ENCODE assay signal across 1 cellular context in the genomic region with DNA sequence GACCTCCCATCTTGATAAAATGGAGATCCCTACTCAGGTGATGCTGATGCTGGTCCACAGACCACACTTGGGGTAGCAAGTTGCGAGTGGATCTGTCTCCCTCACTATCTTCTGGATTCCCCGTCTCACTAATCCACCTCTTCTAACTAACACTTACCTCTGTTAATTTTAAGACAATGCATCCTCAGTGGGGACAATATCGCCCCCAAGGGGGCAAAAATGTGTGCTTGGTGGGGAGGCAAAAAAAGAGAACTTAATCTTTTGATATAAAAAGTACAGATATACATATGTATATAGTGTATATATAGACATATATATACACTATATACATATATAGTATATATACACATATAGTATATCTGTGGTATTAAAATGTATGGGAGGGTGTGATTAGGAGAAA.
TF ChIP-seq lines count a peak whose summit lies in the region.

No MANE protein-coding gene starts in this region.

TF ChIP-seq in H1, 55 proteins besides CTCF, POLR2A, EP300 and RAD21:
- TF ChIP-seq HDAC2 (IDR thresholded peaks at IDR 0.05; ENCODE audit: borderline replicate concordance in 1 of 2, low read depth in 2 of 2, low read length in 2 of 2) (no peak), EZH2 (IDR thresholded peaks at IDR 0.05; ENCODE audit: low read depth, low read length, severe bottlenecking) (no peak), CTBP2 (IDR thresholded peaks at IDR 0.05; ENCODE audit: borderline replicate concordance, insufficient read depth, insufficient read length, low read length) (no peak), KDM5A (IDR thresholded peaks at IDR 0.05; ENCODE audit: low read length) (no peak), BCL11A (IDR thresholded peaks at IDR 0.05; ENCODE audit: low read depth in 2 of 2, low read length in 2 of 2) (no peak), CHD2 (IDR thresholded peaks at IDR 0.05; ENCODE audit: low read length) (no peak), FOSL1 (IDR thresholded peaks at IDR 0.05; ENCODE audit: insufficient read depth, low read depth, low read length) (no peak), NRF1 (IDR thresholded peaks at IDR 0.05; ENCODE audit: low read depth, low read length) (no peak), JUND (IDR thresholded peaks at IDR 0.05; ENCODE audit: low read length) (no peak), TCF12 (IDR thresholded peaks at IDR 0.05; ENCODE audit: low read depth, low read length) (no peak), PHF8 (conservative IDR thresholded peaks at IDR 0.05; ENCODE audit: low read depth, low read length) (no peak), POLR2AphosphoS5 (IDR thresholded peaks at IDR 0.05; ENCODE audit: low read depth, low read length) (no peak)
- TF ChIP-seq, protein P1, sequence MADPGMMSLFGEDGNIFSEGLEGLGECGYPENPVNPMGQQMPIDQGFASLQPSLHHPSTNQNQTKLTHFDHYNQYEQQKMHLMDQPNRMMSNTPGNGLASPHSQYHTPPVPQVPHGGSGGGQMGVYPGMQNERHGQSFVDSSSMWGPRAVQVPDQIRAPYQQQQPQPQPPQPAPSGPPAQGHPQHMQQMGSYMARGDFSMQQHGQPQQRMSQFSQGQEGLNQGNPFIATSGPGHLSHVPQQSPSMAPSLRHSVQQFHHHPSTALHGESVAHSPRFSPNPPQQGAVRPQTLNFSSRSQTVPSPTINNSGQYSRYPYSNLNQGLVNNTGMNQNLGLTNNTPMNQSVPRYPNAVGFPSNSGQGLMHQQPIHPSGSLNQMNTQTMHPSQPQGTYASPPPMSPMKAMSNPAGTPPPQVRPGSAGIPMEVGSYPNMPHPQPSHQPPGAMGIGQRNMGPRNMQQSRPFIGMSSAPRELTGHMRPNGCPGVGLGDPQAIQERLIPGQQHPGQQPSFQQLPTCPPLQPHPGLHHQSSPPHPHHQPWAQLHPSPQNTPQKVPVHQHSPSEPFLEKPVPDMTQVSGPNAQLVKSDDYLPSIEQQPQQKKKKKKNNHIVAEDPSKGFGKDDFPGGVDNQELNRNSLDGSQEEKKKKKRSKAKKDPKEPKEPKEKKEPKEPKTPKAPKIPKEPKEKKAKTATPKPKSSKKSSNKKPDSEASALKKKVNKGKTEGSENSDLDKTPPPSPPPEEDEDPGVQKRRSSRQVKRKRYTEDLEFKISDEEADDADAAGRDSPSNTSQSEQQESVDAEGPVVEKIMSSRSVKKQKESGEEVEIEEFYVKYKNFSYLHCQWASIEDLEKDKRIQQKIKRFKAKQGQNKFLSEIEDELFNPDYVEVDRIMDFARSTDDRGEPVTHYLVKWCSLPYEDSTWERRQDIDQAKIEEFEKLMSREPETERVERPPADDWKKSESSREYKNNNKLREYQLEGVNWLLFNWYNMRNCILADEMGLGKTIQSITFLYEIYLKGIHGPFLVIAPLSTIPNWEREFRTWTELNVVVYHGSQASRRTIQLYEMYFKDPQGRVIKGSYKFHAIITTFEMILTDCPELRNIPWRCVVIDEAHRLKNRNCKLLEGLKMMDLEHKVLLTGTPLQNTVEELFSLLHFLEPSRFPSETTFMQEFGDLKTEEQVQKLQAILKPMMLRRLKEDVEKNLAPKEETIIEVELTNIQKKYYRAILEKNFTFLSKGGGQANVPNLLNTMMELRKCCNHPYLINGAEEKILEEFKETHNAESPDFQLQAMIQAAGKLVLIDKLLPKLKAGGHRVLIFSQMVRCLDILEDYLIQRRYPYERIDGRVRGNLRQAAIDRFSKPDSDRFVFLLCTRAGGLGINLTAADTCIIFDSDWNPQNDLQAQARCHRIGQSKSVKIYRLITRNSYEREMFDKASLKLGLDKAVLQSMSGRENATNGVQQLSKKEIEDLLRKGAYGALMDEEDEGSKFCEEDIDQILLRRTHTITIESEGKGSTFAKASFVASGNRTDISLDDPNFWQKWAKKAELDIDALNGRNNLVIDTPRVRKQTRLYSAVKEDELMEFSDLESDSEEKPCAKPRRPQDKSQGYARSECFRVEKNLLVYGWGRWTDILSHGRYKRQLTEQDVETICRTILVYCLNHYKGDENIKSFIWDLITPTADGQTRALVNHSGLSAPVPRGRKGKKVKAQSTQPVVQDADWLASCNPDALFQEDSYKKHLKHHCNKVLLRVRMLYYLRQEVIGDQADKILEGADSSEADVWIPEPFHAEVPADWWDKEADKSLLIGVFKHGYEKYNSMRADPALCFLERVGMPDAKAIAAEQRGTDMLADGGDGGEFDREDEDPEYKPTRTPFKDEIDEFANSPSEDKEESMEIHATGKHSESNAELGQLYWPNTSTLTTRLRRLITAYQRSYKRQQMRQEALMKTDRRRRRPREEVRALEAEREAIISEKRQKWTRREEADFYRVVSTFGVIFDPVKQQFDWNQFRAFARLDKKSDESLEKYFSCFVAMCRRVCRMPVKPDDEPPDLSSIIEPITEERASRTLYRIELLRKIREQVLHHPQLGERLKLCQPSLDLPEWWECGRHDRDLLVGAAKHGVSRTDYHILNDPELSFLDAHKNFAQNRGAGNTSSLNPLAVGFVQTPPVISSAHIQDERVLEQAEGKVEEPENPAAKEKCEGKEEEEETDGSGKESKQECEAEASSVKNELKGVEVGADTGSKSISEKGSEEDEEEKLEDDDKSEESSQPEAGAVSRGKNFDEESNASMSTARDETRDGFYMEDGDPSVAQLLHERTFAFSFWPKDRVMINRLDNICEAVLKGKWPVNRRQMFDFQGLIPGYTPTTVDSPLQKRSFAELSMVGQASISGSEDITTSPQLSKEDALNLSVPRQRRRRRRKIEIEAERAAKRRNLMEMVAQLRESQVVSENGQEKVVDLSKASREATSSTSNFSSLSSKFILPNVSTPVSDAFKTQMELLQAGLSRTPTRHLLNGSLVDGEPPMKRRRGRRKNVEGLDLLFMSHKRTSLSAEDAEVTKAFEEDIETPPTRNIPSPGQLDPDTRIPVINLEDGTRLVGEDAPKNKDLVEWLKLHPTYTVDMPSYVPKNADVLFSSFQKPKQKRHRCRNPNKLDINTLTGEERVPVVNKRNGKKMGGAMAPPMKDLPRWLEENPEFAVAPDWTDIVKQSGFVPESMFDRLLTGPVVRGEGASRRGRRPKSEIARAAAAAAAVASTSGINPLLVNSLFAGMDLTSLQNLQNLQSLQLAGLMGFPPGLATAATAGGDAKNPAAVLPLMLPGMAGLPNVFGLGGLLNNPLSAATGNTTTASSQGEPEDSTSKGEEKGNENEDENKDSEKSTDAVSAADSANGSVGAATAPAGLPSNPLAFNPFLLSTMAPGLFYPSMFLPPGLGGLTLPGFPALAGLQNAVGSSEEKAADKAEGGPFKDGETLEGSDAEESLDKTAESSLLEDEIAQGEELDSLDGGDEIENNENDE (IDR thresholded peaks at IDR 0.05; ENCODE audit: insufficient replicate concordance, low read length), result no peak
